Comparison of ENCODE assay signal across 11 cellular contexts in genomic region chr14:95318399-95318834, GRCh38. TPM values are rescaled to one million over a fixed set of nuclear protein-coding genes. Genes with fewer than 3 reads are reported as not detected.
DNase-seq lines count a peak whose midpoint lies in the region; ATAC-seq and TF ChIP-seq lines count a peak whose summit lies in the region.
"Had no signal": no experiment of that assay in that cellular context is flagged by ENCODE, and none has a peak within 500 bp of the region (broad histone marks: within the 10 kb centered on the region; RNA-seq: fewer than 3 reads in every experiment).

No MANE protein-coding gene starts in this region.

- ATAC-seq in body of pancreas = no peak
- no peak for ATAC-seq in upper lobe of left lung (ENCODE audit: low FRiP score in 2 of 2)
- no peak for ATAC-seq in HG03139 (IDR thresholded peaks at IDR 0.05; ENCODE audit: unreplicated experiment)

- CTCF ChIA-PET in activated naive CD4-positive, alpha-beta T cell treated with anti-CD3 and anti-CD28 coated beads, Interleukin-2, amount 10 ng/mL, durations not matched to agents 7 days and 5 days (lab: Charles Lee) = interaction anchor here (1.2 kb wide), 1 partner anchor 628 kb away, joined by 3 read pairs; no protein-coding TSS in a partner anchor

- H3K27ac Mint-ChIP-seq in activated naive CD4-positive, alpha-beta T cell treated with anti-CD3 and anti-CD28 coated beads, Interleukin-2, amount 10 ng/mL, durations not matched to agents 7 days and 5 days = no peak overlapping the region

- H3K36me3 ChIP-seq in body of pancreas (replicated peaks in 1 of 2; ENCODE audit: insufficient read depth in 1 of 2, low read depth in 2 of 2) = no peaks in the 10 kb centered on the region
- H3K36me3 ChIP-seq in mucosa of rectum (ENCODE audit: control insufficient read depth in 2 of 2, insufficient read depth in 2 of 2, low read length in 2 of 2) = peaks cover 2 to 4% of the 10 kb centered on the region in 2 donors
- no peaks in the 10 kb centered on the region for H3K36me3 ChIP-seq in upper lobe of left lung

- no peaks in the 10 kb centered on the region for H3K36me3 Mint-ChIP-seq in activated naive CD4-positive, alpha-beta T cell treated with anti-CD3 and anti-CD28 coated beads, Interleukin-2, amount 10 ng/mL, durations not matched to agents 7 days and 5 days

- no peak for DNase-seq in activated naive CD4-positive, alpha-beta T cell treated with anti-CD3 and anti-CD28 coated beads, Interleukin-2, amount 10 ng/mL, durations not matched to agents 7 days and 5 days
- DNase-seq in activated naive CD4-positive, alpha-beta T cell treated with Interleukin-2 at 50 U/mL for 16 hours = no peak
- DNase-seq in body of pancreas = peak in 1 of 4 donors; percentile 74
- DNase-seq in upper lobe of left lung = no peak
- no peak for DNase-seq in NOMO-1 treated with DMSO at 0.1 percent for 48 hours (lab: John Stamatoyannopoulos, UW; ENCODE audit: unreplicated experiment)
- no peak for DNase-seq in NCI-H2227 treated with DMSO at 0.1 percent for 48 hours (lab: John Stamatoyannopoulos, UW)
- DNase-seq: kidney glomerular epithelial cell, NCI-H1417 treated with DMSO at 0.1 percent for 48 hours, T-helper 9 cell had no signal

- H3K4me1 Mint-ChIP-seq in activated naive CD4-positive, alpha-beta T cell treated with anti-CD3 and anti-CD28 coated beads, Interleukin-2, amount 10 ng/mL, durations not matched to agents 7 days and 5 days = peaks cover 18% of the 10 kb centered on the region

- H3K9me3 Mint-ChIP-seq in activated naive CD4-positive, alpha-beta T cell treated with anti-CD3 and anti-CD28 coated beads, Interleukin-2, amount 10 ng/mL, durations not matched to agents 7 days and 5 days = no peaks in the 10 kb centered on the region

- WGBS in body of pancreas, 2 donors = 14 to 23% methylated on average over 6 to 7 of the region's 7 CpGs
- WGBS in upper lobe of left lung, 2 donors = 57% methylated on average over 2 to 7 of the region's 7 CpGs

- TF ChIP-seq EP300 in upper lobe of left lung (IDR thresholded peaks at IDR 0.05) = no peak

- H3K27ac ChIP-seq in body of pancreas (peak overlapping the region; percentile 86 to 96 (median 90)), mucosa of rectum (ENCODE audit: low read depth in 2 of 2, low read length in 2 of 2) (peak overlapping the region; percentile 90 to 91), upper lobe of left lung (peak overlapping the region in 2 of 4 donors; percentile 70 to 79)

- peak overlapping the region; percentile 74 for H3K4me3 Mint-ChIP-seq in activated naive CD4-positive, alpha-beta T cell treated with anti-CD3 and anti-CD28 coated beads, Interleukin-2, amount 10 ng/mL, durations not matched to agents 7 days and 5 days

- no peaks in the 10 kb centered on the region for H3K27me3 ChIP-seq in body of pancreas
- no peaks in the 10 kb centered on the region for H3K27me3 ChIP-seq in mucosa of rectum (ENCODE audit: control insufficient read depth in 2 of 2, insufficient read depth in 2 of 2, low read length in 2 of 2)
- no peaks in the 10 kb centered on the region for H3K27me3 ChIP-seq in upper lobe of left lung

- peak overlapping the region; percentile 76 to 88 for H3K9ac ChIP-seq in mucosa of rectum (ENCODE audit: low read depth in 1 of 2, low read length in 2 of 2)

- peaks cover 84% of the 10 kb centered on the region for H3K27me3 Mint-ChIP-seq in activated naive CD4-positive, alpha-beta T cell treated with anti-CD3 and anti-CD28 coated beads, Interleukin-2, amount 10 ng/mL, durations not matched to agents 7 days and 5 days

- H3K4me3 ChIP-seq in body of pancreas = peak overlapping the region; percentile 26 to 86
- H3K4me3 ChIP-seq in mucosa of rectum (ENCODE audit: low read length in 2 of 2) = peak overlapping the region; percentile 78 to 79
- peak overlapping the region in 3 of 4 donors; percentile 67 to 84 (median 82) for H3K4me3 ChIP-seq in upper lobe of left lung

- H3K9me3 ChIP-seq in body of pancreas (no peaks in the 10 kb centered on the region), mucosa of rectum (ENCODE audit: control insufficient read depth in 2 of 2, low read length in 2 of 2) (no peaks in the 10 kb centered on the region), upper lobe of left lung (no peaks in the 10 kb centered on the region)

- peaks cover 79% of the 10 kb centered on the region for H3K4me1 ChIP-seq in body of pancreas
- H3K4me1 ChIP-seq in mucosa of rectum (ENCODE audit: control insufficient read depth in 2 of 2, insufficient read depth in 2 of 2, low read length in 2 of 2) = peaks cover 29 to 51% of the 10 kb centered on the region in 2 donors
- peaks cover 23 to 32% (median 28%) of the 10 kb centered on the region in 4 donors for H3K4me1 ChIP-seq in upper lobe of left lung

- intact Hi-C loops in body of pancreas (cut with DNase I) = no loop called here

- TF ChIP-seq CTCF in body of pancreas (IDR thresholded peaks at IDR 0.05) = no peak
- no peak for TF ChIP-seq CTCF in upper lobe of left lung (IDR thresholded peaks at IDR 0.05)

- no peak for TF ChIP-seq POLR2A in body of pancreas (IDR thresholded peaks at IDR 0.05)
- TF ChIP-seq POLR2A in upper lobe of left lung (IDR thresholded peaks at IDR 0.05) = no peak

RNA-seq across cellular contexts. Expression of gene CLMN, which starts 1.3 kb away (rescaled TPM):
- total RNA-seq in body of pancreas (10 to 100 TPM; 53.7 to 54.7 TPM), upper lobe of left lung (10 to 100 TPM in 5 of 6 donors, 1 to 10 TPM in 1; 9.7 to 35.5 (median 18.8) TPM)
